Comparison of ENCODE assay signal across 2 cellular contexts in the genomic region with DNA sequence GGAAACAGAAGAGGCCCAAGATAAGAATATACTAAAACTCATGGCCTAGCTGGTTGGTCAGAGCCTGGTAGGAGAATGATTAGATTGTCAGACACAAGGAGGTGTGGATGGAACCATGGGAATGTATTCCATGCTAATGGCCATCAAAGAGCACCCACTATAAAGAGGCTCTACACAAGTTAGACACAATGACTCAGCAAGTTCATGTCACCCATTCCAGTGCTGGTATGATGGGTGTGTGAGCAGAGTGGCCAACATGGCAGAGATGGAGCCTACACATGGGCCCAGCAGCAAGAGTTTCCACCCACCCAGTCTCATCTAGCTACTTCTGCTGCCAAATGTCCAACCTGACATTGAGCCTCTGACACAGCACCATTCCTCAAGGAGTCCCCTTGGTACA.
A peak's percentile ranks its signal among the peaks of the same experiment; 100 is the strongest.
TF ChIP-seq lines count a peak whose summit lies in the region.

No MANE protein-coding gene starts in this region.

TF ChIP-seq in IMR-90, 13 proteins besides CTCF, POLR2A, EP300 and RAD21:
- TF ChIP-seq, protein P1, sequence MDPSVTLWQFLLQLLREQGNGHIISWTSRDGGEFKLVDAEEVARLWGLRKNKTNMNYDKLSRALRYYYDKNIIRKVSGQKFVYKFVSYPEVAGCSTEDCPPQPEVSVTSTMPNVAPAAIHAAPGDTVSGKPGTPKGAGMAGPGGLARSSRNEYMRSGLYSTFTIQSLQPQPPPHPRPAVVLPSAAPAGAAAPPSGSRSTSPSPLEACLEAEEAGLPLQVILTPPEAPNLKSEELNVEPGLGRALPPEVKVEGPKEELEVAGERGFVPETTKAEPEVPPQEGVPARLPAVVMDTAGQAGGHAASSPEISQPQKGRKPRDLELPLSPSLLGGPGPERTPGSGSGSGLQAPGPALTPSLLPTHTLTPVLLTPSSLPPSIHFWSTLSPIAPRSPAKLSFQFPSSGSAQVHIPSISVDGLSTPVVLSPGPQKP (IDR thresholded peaks at IDR 0.05; ENCODE audit: borderline replicate concordance, low read depth, low read length) = no peak
- TF ChIP-seq NFE2L2 (IDR thresholded peaks at IDR 0.05; ENCODE audit: low read depth, low read length) = peak; percentile 76

TF ChIP-seq in K562, 482 proteins besides CTCF, POLR2A, EP300 and RAD21:
- peak; percentile 85 for TF ChIP-seq MAFG (tag; conservative IDR thresholded peaks at IDR 0.05)
- TF ChIP-seq, protein P2, sequence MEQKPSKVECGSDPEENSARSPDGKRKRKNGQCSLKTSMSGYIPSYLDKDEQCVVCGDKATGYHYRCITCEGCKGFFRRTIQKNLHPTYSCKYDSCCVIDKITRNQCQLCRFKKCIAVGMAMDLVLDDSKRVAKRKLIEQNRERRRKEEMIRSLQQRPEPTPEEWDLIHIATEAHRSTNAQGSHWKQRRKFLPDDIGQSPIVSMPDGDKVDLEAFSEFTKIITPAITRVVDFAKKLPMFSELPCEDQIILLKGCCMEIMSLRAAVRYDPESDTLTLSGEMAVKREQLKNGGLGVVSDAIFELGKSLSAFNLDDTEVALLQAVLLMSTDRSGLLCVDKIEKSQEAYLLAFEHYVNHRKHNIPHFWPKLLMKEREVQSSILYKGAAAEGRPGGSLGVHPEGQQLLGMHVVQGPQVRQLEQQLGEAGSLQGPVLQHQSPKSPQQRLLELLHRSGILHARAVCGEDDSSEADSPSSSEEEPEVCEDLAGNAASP (IDR thresholded peaks at IDR 0.05) = no peak
- no peak for TF ChIP-seq U2AF2 (optimal IDR thresholded peaks at IDR 0.05; ENCODE audit: low read depth, low read length)
- no peak for TF ChIP-seq HLTF (IDR thresholded peaks at IDR 0.05)
- peak; percentile 63 for TF ChIP-seq NFE2L1 (tag; IDR thresholded peaks at IDR 0.05; ENCODE audit: borderline replicate concordance, low read depth)
- TF ChIP-seq LCOR (CRISPR knock-in tag; IDR thresholded peaks at IDR 0.05) = no peak
- TF ChIP-seq GTF2A2 (tag; IDR thresholded peaks at IDR 0.05) = no peak
- TF ChIP-seq, protein P3, sequence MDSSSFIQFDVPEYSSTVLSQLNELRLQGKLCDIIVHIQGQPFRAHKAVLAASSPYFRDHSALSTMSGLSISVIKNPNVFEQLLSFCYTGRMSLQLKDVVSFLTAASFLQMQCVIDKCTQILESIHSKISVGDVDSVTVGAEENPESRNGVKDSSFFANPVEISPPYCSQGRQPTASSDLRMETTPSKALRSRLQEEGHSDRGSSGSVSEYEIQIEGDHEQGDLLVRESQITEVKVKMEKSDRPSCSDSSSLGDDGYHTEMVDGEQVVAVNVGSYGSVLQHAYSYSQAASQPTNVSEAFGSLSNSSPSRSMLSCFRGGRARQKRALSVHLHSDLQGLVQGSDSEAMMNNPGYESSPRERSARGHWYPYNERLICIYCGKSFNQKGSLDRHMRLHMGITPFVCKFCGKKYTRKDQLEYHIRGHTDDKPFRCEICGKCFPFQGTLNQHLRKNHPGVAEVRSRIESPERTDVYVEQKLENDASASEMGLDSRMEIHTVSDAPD (CRISPR knock-in tag; IDR thresholded peaks at IDR 0.05) = no peak
- TF ChIP-seq, protein P4, sequence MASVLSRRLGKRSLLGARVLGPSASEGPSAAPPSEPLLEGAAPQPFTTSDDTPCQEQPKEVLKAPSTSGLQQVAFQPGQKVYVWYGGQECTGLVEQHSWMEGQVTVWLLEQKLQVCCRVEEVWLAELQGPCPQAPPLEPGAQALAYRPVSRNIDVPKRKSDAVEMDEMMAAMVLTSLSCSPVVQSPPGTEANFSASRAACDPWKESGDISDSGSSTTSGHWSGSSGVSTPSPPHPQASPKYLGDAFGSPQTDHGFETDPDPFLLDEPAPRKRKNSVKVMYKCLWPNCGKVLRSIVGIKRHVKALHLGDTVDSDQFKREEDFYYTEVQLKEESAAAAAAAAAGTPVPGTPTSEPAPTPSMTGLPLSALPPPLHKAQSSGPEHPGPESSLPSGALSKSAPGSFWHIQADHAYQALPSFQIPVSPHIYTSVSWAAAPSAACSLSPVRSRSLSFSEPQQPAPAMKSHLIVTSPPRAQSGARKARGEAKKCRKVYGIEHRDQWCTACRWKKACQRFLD (CRISPR knock-in tag; IDR thresholded peaks at IDR 0.05) = no peak
- peak; percentile 43; the same call in 1 of the 2 replicates for TF ChIP-seq MAFK (IDR thresholded peaks at IDR 0.05; ENCODE audit: low read length)
- no peak for TF ChIP-seq DNMT1 (IDR thresholded peaks at IDR 0.05)
- TF ChIP-seq NELFE (IDR thresholded peaks at IDR 0.05; ENCODE audit: insufficient read depth, insufficient read length) = no peak
- no peak for TF ChIP-seq CHCHD3 (CRISPR knock-in tag; IDR thresholded peaks at IDR 0.05)
- TF ChIP-seq NFE2 (IDR thresholded peaks at IDR 0.05; ENCODE audit: low read depth) = peak; percentile 79
- TF ChIP-seq, protein P5, sequence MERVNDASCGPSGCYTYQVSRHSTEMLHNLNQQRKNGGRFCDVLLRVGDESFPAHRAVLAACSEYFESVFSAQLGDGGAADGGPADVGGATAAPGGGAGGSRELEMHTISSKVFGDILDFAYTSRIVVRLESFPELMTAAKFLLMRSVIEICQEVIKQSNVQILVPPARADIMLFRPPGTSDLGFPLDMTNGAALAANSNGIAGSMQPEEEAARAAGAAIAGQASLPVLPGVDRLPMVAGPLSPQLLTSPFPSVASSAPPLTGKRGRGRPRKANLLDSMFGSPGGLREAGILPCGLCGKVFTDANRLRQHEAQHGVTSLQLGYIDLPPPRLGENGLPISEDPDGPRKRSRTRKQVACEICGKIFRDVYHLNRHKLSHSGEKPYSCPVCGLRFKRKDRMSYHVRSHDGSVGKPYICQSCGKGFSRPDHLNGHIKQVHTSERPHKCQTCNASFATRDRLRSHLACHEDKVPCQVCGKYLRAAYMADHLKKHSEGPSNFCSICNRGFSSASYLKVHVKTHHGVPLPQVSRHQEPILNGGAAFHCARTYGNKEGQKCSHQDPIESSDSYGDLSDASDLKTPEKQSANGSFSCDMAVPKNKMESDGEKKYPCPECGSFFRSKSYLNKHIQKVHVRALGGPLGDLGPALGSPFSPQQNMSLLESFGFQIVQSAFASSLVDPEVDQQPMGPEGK (CRISPR knock-in tag; IDR thresholded peaks at IDR 0.05; ENCODE audit: borderline replicate concordance) = no peak
- TF ChIP-seq ZNF3 (CRISPR knock-in tag; IDR thresholded peaks at IDR 0.05) = no peak
- TF ChIP-seq, protein P6, sequence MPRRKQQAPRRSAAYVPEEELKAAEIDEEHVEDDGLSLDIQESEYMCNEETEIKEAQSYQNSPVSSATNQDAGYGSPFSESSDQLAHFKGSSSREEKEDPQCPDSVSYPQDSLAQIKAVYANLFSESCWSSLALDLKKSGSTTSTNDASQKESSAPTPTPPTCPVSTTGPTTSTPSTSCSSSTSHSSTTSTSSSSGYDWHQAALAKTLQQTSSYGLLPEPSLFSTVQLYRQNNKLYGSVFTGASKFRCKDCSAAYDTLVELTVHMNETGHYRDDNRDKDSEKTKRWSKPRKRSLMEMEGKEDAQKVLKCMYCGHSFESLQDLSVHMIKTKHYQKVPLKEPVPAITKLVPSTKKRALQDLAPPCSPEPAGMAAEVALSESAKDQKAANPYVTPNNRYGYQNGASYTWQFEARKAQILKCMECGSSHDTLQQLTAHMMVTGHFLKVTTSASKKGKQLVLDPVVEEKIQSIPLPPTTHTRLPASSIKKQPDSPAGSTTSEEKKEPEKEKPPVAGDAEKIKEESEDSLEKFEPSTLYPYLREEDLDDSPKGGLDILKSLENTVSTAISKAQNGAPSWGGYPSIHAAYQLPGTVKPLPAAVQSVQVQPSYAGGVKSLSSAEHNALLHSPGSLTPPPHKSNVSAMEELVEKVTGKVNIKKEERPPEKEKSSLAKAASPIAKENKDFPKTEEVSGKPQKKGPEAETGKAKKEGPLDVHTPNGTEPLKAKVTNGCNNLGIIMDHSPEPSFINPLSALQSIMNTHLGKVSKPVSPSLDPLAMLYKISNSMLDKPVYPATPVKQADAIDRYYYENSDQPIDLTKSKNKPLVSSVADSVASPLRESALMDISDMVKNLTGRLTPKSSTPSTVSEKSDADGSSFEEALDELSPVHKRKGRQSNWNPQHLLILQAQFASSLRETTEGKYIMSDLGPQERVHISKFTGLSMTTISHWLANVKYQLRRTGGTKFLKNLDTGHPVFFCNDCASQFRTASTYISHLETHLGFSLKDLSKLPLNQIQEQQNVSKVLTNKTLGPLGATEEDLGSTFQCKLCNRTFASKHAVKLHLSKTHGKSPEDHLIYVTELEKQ (CRISPR knock-in tag; IDR thresholded peaks at IDR 0.05) = no peak
- TF ChIP-seq MAFF (IDR thresholded peaks at IDR 0.05; ENCODE audit: low read length) = peak; percentile 50
- no peak for TF ChIP-seq TSC22D4 (tag; IDR thresholded peaks at IDR 0.05)
- peak; percentile 56 for TF ChIP-seq C11orf30 (IDR thresholded peaks at IDR 0.05; ENCODE audit: low read depth)
- no peak for TF ChIP-seq OTX1 (CRISPR knock-in tag; IDR thresholded peaks at IDR 0.05)
- TF ChIP-seq RBM15 (IDR thresholded peaks at IDR 0.05; ENCODE audit: insufficient read depth, low read length) = no peak
- peak; percentile 60 for TF ChIP-seq ZNF316 (IDR thresholded peaks at IDR 0.05)
